ENCODE assay signal across 8 cellular contexts in the genomic region with DNA sequence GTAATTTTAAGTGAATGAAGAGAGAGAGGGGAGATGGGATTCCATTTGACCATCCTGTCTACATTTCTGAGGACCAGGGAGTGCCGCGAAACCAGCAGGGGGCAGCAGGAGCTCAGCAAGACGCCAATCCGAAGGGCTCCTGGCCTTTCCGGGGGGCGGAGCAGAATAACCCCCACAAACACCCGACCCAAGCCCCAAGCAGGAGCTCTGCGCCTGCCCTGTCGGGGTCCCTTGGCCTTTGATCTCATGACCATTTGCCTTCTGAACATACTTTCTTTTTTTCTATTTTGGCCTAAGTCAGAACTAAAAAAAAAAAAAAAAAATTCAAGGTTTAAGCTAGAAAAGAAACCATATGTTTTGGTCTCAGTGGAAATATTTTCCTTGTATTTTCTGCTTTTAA.
DNase-seq lines count a peak whose midpoint lies in the region; ATAC-seq and TF ChIP-seq lines count a peak whose summit lies in the region.

No MANE protein-coding gene starts in this region.

- H3K27me3 ChIP-seq in OCI-LY3 (ENCODE audit: low read depth, low read length), result peaks cover 5% of the 10 kb centered on the region

- peak overlapping the region; percentile 68 for H3K4me2 ChIP-seq in OCI-LY3 (ENCODE audit: low read length)

- peak overlapping the region; percentile 61 for H2AFZ ChIP-seq in OCI-LY3 (ENCODE audit: low read depth, low read length)

- peak overlapping the region in 2 of 3 experiments; percentile 25 to 43 for H3K4me3 Mint-ChIP-seq in nephron
- no peak overlapping the region for H3K4me3 Mint-ChIP-seq in stimulated activated memory B cell treated with anti-CD40 and anti-IgM and Interleukin-4, amounts not matched to agents 10 μg/mL and 1 μg/mL and 100 μg/mL, for 72 hours

- H3K9ac ChIP-seq in OCI-LY3 (ENCODE audit: low read length), result peak overlapping the region; percentile 30; the same call in 1 of the 2 replicates

- H3K27ac Mint-ChIP-seq in nephron, result peak overlapping the region; percentile 48 to 66 (median 57)
- peak overlapping the region; percentile 60 for H3K27ac Mint-ChIP-seq in stimulated activated memory B cell treated with anti-CD40 and anti-IgM and Interleukin-4, amounts not matched to agents 10 μg/mL and 1 μg/mL and 100 μg/mL, for 72 hours

- peaks cover 11% of the 10 kb centered on the region for H3K27me3 Mint-ChIP-seq in nephron (ENCODE audit: low read depth)
- H3K27me3 Mint-ChIP-seq in stimulated activated memory B cell treated with anti-CD40 and anti-IgM and Interleukin-4, amounts not matched to agents 10 μg/mL and 1 μg/mL and 100 μg/mL, for 72 hours, result no peaks in the 10 kb centered on the region

- 0 out of 2 replicates have a peak, but pooled peaks cover 7% of the 10 kb centered on the region for H3K4me1 ChIP-seq in OCI-LY3 (ENCODE audit: low read length)

- no peaks in the 10 kb centered on the region for H3K9me3 ChIP-seq in OCI-LY3 (ENCODE audit: insufficient read depth, low read length)

- H3K9me3 Mint-ChIP-seq in nephron, result no peaks in the 10 kb centered on the region
- peaks cover 3% of the 10 kb centered on the region for H3K9me3 Mint-ChIP-seq in stimulated activated memory B cell treated with anti-CD40 and anti-IgM and Interleukin-4, amounts not matched to agents 10 μg/mL and 1 μg/mL and 100 μg/mL, for 72 hours

- TF ChIP-seq POLR2A in erythroblast (IDR thresholded peaks at IDR 0.05; ENCODE audit: low read length), result no peak

- peaks cover 20% of the 10 kb centered on the region for H3K4me1 Mint-ChIP-seq in nephron
- H3K4me1 Mint-ChIP-seq in stimulated activated memory B cell treated with anti-CD40 and anti-IgM and Interleukin-4, amounts not matched to agents 10 μg/mL and 1 μg/mL and 100 μg/mL, for 72 hours, result peaks cover 16% of the 10 kb centered on the region

- TF ChIP-seq CTCF in C4-2B (conservative IDR thresholded peaks at IDR 0.05) (peak; percentile 96), OCI-LY3 (IDR thresholded peaks at IDR 0.05; ENCODE audit: low read depth, low read length) (peak; percentile 91), nephron (IDR thresholded peaks at IDR 0.05; ENCODE audit: unreplicated experiment in 3 of 3) (peak; percentile 82 to 88 (median 85))

- no peaks in the 10 kb centered on the region for H3K36me3 ChIP-seq in OCI-LY3 (replicated peaks; ENCODE audit: low read depth, low read length)

- ATAC-seq in HG02798 (IDR thresholded peaks at IDR 0.05; ENCODE audit: poor library complexity, unreplicated experiment), result peak; percentile 46
- peak; percentile 80 for ATAC-seq in stimulated activated memory B cell treated with anti-CD40 and anti-IgM and Interleukin-4, amounts not matched to agents 10 μg/mL and 1 μg/mL and 100 μg/mL, for 72 hours
- ATAC-seq in GM21526 (IDR thresholded peaks at IDR 0.05; ENCODE audit: low FRiP score, unreplicated experiment), result no peak

- no peaks in the 10 kb centered on the region for H4K20me1 ChIP-seq in OCI-LY3 (ENCODE audit: insufficient read depth, low read length)

- H3K27ac ChIP-seq in C4-2B (no peak overlapping the region), OCI-LY3 (ENCODE audit: low read length) (no peak overlapping the region)

- no peaks in the 10 kb centered on the region for H3K36me3 Mint-ChIP-seq in nephron (ENCODE audit: low read depth)
- peaks cover 8% of the 10 kb centered on the region for H3K36me3 Mint-ChIP-seq in stimulated activated memory B cell treated with anti-CD40 and anti-IgM and Interleukin-4, amounts not matched to agents 10 μg/mL and 1 μg/mL and 100 μg/mL, for 72 hours

- H3K4me3 ChIP-seq in OCI-LY3 (ENCODE audit: low read length), result peak overlapping the region; percentile 54

- DNase-seq in activated T-cell treated with anti-CD3 and anti-CD28 coated beads for 48 hours (ENCODE audit: low read depth) (peak; percentile 82), erythroblast (lab: John Stamatoyannopoulos, UW) (peak; percentile 73 to 86)

- H3K79me2 ChIP-seq in OCI-LY3 (ENCODE audit: low read length), result no peaks in the 10 kb centered on the region
